24 cellular contexts compared by ENCODE assay signal in the genomic region with DNA sequence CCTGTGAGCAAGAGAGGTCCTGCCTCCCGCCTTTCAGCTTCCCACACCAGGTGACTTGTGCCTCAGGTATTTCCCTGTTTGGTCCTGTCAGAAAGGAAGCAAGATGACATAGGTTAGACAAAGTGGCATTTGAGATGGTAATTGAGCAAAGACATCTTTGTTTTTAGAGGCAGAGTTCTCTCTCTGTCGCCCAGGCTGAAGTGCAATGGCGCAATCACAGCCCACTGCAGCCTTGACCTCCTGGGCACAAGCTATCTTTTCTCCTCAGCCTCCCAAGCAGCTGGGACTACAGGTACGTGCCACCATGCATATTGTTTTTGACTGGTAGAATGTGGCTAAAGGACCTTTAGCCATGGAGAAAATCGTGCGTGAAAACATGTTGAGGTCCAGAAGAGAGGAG.
DNase-seq lines count a peak whose midpoint lies in the region; ATAC-seq, FAIRE-seq and TF ChIP-seq lines count a peak whose summit lies in the region.
"Had no signal": no experiment of that assay in that cellular context is flagged by ENCODE, and none has a peak within 500 bp of the region (broad histone marks: within the 10 kb centered on the region; RNA-seq: fewer than 3 reads in every experiment).

No MANE protein-coding gene starts in this region.

- H4K8ac ChIP-seq in neuronal stem cell (ENCODE audit: low read depth, low read length) = no peak overlapping the region

- no peaks in the 10 kb centered on the region for H3K9me1 ChIP-seq in K562 (ENCODE audit: control insufficient read depth, insufficient read depth, low read length)

- H3K79me1 ChIP-seq in neuronal stem cell (ENCODE audit: low read depth, low read length) = no peaks in the 10 kb centered on the region

- H3K79me2 ChIP-seq in HepG2 (ENCODE audit: insufficient read depth, low read length) = no peaks in the 10 kb centered on the region
- no peaks in the 10 kb centered on the region for H3K79me2 ChIP-seq in K562 (ENCODE audit: control insufficient read depth, insufficient read depth, low read length)

- H3K4me1 ChIP-seq in HepG2 (ENCODE audit: insufficient read depth, low read length) = no peaks in the 10 kb centered on the region
- H3K4me1 ChIP-seq in right lobe of liver = no peaks in the 10 kb centered on the region
- no peaks in the 10 kb centered on the region; a peak in 3 of 5 replicates for H3K4me1 ChIP-seq in K562 (replicated peaks in 1 of 2; ENCODE audit: control insufficient read depth in 2 of 2, insufficient read depth in 2 of 2, low read length in 2 of 2)
- no peaks in the 10 kb centered on the region for H3K4me1 ChIP-seq in neuronal stem cell (ENCODE audit: control insufficient read depth in 2 of 2, insufficient read depth in 1 of 2, low read depth in 1 of 2, low read length in 2 of 2)
- H3K4me1 ChIP-seq: A549, BE2C, HAP-1 had no signal

- TF ChIP-seq CTCF in HepG2 (CRISPR knock-in tag; IDR thresholded peaks at IDR 0.05) (no peak), right lobe of liver (IDR thresholded peaks at IDR 0.05) (no peak), HL-60 (IDR thresholded peaks at IDR 0.05; ENCODE audit: insufficient read depth, low read length) (no peak), K562 (IDR thresholded peaks at IDR 0.05 in 2 of 3, conservative IDR thresholded peaks at IDR 0.05 in 1 of 3; ENCODE audit: insufficient read depth in 2 of 3, low read depth in 1 of 3, low read length in 3 of 3) (no peak)

- H3K23ac ChIP-seq in neuronal stem cell (ENCODE audit: low read depth, low read length, poor library complexity) = no peak overlapping the region

- H3K27me3 ChIP-seq in HepG2 (ENCODE audit: control insufficient read depth in 1 of 2, insufficient read depth in 2 of 2, low read length in 2 of 2) = no peaks in the 10 kb centered on the region; a peak in 1 of 5 replicates
- H3K27me3 ChIP-seq in right lobe of liver = no peaks in the 10 kb centered on the region
- H3K27me3 ChIP-seq in HL-60 (ENCODE audit: insufficient read depth, poor library complexity, severe bottlenecking) = no peaks in the 10 kb centered on the region
- no peaks in the 10 kb centered on the region for H3K27me3 ChIP-seq in K562 (ENCODE audit: control insufficient read depth in 2 of 2, insufficient read depth in 2 of 2, low read length in 2 of 2)
- no peaks in the 10 kb centered on the region for H3K27me3 ChIP-seq in neuronal stem cell (ENCODE audit: control insufficient read depth in 3 of 3, insufficient read depth in 3 of 3, low read depth in 1 of 3, low read length in 3 of 3)
- H3K27me3 ChIP-seq: BE2C; BLaER1 treated with 17β-estradiol and CSF1 and Interleukin-3, amounts not matched to agents 10 nM and 100 nM had no signal

- no peak for FAIRE-seq in HepG2 (lab: Jason Lieb, UNC)
- FAIRE-seq in K562 (lab: Jason Lieb, UNC) = no peak
- FAIRE-seq: A549, D721Med, GM12891, GM18507, H54 had no signal

- no peaks in the 10 kb centered on the region for H4K20me1 ChIP-seq in HepG2 (ENCODE audit: insufficient read depth, low read length)
- no peaks in the 10 kb centered on the region for H4K20me1 ChIP-seq in K562 (replicated peaks; ENCODE audit: control insufficient read depth, insufficient read depth, low read length)
- H4K20me1 ChIP-seq: BLaER1 treated with 17β-estradiol and CSF1 and Interleukin-3, amounts not matched to agents 10 nM and 100 nM had no signal

- H2AFZ ChIP-seq in HepG2 (ENCODE audit: low read length) (no peak overlapping the region), K562 (ENCODE audit: low read depth, low read length) (0 out of 2 replicates have a peak overlapping the region, but pooled peaks have one; percentile 31), neuronal stem cell (ENCODE audit: low read length) (no peak overlapping the region)
- H2AFZ ChIP-seq: GM23248 had no signal

- H2BK120ac ChIP-seq in neuronal stem cell (ENCODE audit: low read depth, low read length) = no peak overlapping the region

- no peak overlapping the region for H3K4me2 ChIP-seq in HepG2 (ENCODE audit: low read depth, low read length)
- peak overlapping the region; percentile 50 for H3K4me2 ChIP-seq in K562 (ENCODE audit: insufficient read depth, low read length)
- H3K4me2 ChIP-seq in neuronal stem cell (ENCODE audit: insufficient read depth, low read length, poor library complexity, severe bottlenecking) = no peak overlapping the region
- H3K4me2 ChIP-seq: A549 had no signal

- POLR2A ChIA-PET in HepG2 (lab: Yijun Ruan, JAX) (no interaction called here), K562 (lab: Yijun Ruan, JAX) (no interaction called here)

- TF ChIP-seq POLR2A in HepG2 (IDR thresholded peaks at IDR 0.05; ENCODE audit: insufficient read depth in 1 of 2, low read depth in 2 of 2, low read length in 2 of 2) (no peak), right lobe of liver (IDR thresholded peaks at IDR 0.05) (no peak), K562 (conservative IDR thresholded peaks at IDR 0.05) (no peak)

- TF ChIP-seq EP300 in HepG2 (IDR thresholded peaks at IDR 0.05; ENCODE audit: low read depth in 2 of 2, low read length in 2 of 2) (no peak), HepG2 (CRISPR knock-in tag; IDR thresholded peaks at IDR 0.05; ENCODE audit: borderline replicate concordance) (no peak), K562 (IDR thresholded peaks at IDR 0.05; ENCODE audit: low read length) (no peak)

- H3K9ac ChIP-seq in HepG2 (ENCODE audit: insufficient read depth, low read depth, low read length) (no peak overlapping the region), K562 (ENCODE audit: insufficient read depth in 1 of 2, low read depth in 2 of 2, low read length in 2 of 2) (no peak overlapping the region), neuronal stem cell (ENCODE audit: low read depth, low read length, poor library complexity) (peak overlapping the region; percentile 25)
- H3K9ac ChIP-seq: GM23248 had no signal

- no peak overlapping the region for H3K4ac ChIP-seq in neuronal stem cell (ENCODE audit: low read length)

- no peak overlapping the region for H2BK15ac ChIP-seq in neuronal stem cell (ENCODE audit: low read length)

- H3K18ac ChIP-seq in neuronal stem cell (ENCODE audit: low read length) = no peak overlapping the region

- TF ChIP-seq RAD21 in HepG2 (CRISPR knock-in tag; IDR thresholded peaks at IDR 0.05) = no peak
- TF ChIP-seq RAD21 in K562 (CRISPR knock-in tag; conservative IDR thresholded peaks at IDR 0.05 in 1 of 2, IDR thresholded peaks at IDR 0.05 in 1 of 2) = no peak

- in situ Hi-C loops in HepG2 (cut with HindIII; ENCODE audit: extremely low pct_ligation_motif_present, low pct_unique_long_range_greater_than_20kb) (no loop called here), K562 (cut with MboI) (no loop called here)

- BruUV-seq in HepG2 (replicated peaks; lab: Mats Ljungman, UMichigan) (no TSS peak), K562 (replicated peaks; lab: Mats Ljungman, UMichigan) (no TSS peak)

- ATAC-seq in HepG2 (no peak), right lobe of liver (no peak), K562 (no peak), GM19463 (IDR thresholded peaks at IDR 0.05; ENCODE audit: unreplicated experiment) (no peak)
- ATAC-seq: A549 had no signal

- no peak overlapping the region for H2BK12ac ChIP-seq in neuronal stem cell (ENCODE audit: low read length)

- H3K27ac ChIP-seq in HepG2 (ENCODE audit: extremely low read length, insufficient read depth, low read length) = no peak overlapping the region
- H3K27ac ChIP-seq in right lobe of liver = no peak overlapping the region
- H3K27ac ChIP-seq in HL-60 (replicated peaks) = 0 out of 2 replicates have a peak overlapping the region, but pooled peaks have one; percentile 24
- H3K27ac ChIP-seq in K562 (ENCODE audit: extremely low read depth, low read depth, low read length) = no peak overlapping the region
- H3K27ac ChIP-seq in neuronal stem cell (replicated peaks; ENCODE audit: low read length) = no peak overlapping the region
- H3K27ac ChIP-seq: A549, GM23248 had no signal

- CTCF ChIA-PET in HepG2 (lab: Yijun Ruan, JAX; ENCODE audit: low intra/inter-chr PET ratio, low total read pairs) = no interaction called here
- CTCF ChIA-PET in K562 (lab: Yijun Ruan, JAX; ENCODE audit: low intra/inter-chr PET ratio) = no interaction called here

- no peak overlapping the region for H3K14ac ChIP-seq in neuronal stem cell (ENCODE audit: low read length)

- H3K9me3 ChIP-seq in HepG2 (ENCODE audit: low read length) = no peaks in the 10 kb centered on the region
- H3K9me3 ChIP-seq in right lobe of liver = no peaks in the 10 kb centered on the region
- H3K9me3 ChIP-seq in K562 (replicated peaks; ENCODE audit: control insufficient read depth, insufficient read depth, low read depth, low read length) = no peaks in the 10 kb centered on the region
- peaks cover 0 to 3% of the 10 kb centered on the region in 2 donors for H3K9me3 ChIP-seq in neuronal stem cell (replicated peaks in 1 of 2; ENCODE audit: control insufficient read depth in 2 of 2, insufficient read depth in 1 of 2, low read depth in 1 of 2, low read length in 2 of 2)
- H3K9me3 ChIP-seq: A549, BE2C, Caco-2, HAP-1 had no signal

- no peak overlapping the region for H4K91ac ChIP-seq in neuronal stem cell (ENCODE audit: low read depth, low read length, poor library complexity)

- 23% methylated on average over 6 of the region's 6 CpGs for WGBS in HepG2 (ENCODE audit: low lambda C conversion rate)
- 47% methylated on average over 5 of the region's 6 CpGs for WGBS in right lobe of liver (ENCODE audit: insufficient coverage, low coverage, low lambda C conversion rate, missing lambda C conversion rate)
- 5% methylated on average over 5 of the region's 6 CpGs for WGBS in K562 (ENCODE audit: insufficient coverage, low coverage, missing lambda C conversion rate)
- no CpG with 5 or more reads among the region's 6 CpGs for WGBS in neuronal stem cell (ENCODE audit: extremely low coverage in 2 of 2, insufficient read length in 2 of 2, insufficient replicate concordance in 1 of 2), 2 donors

- H3K36me3 ChIP-seq in HepG2 (replicated peaks in 1 of 2; ENCODE audit: control insufficient read depth in 1 of 2, insufficient read depth in 2 of 2, low read length in 2 of 2) = no peaks in the 10 kb centered on the region
- no peaks in the 10 kb centered on the region for H3K36me3 ChIP-seq in right lobe of liver
- H3K36me3 ChIP-seq in K562 (ENCODE audit: control insufficient read depth, insufficient read depth, low read length) = no peaks in the 10 kb centered on the region
- no peaks in the 10 kb centered on the region for H3K36me3 ChIP-seq in neuronal stem cell (replicated peaks in 1 of 2; ENCODE audit: control insufficient read depth in 2 of 2, insufficient read depth in 2 of 2, low read length in 2 of 2)
- H3K36me3 ChIP-seq: BE2C; BLaER1 treated with 17β-estradiol and CSF1 and Interleukin-3, amounts not matched to agents 10 nM and 100 nM; HAP-1 had no signal

- H2AK5ac ChIP-seq in neuronal stem cell (ENCODE audit: low read depth, low read length) = no peak overlapping the region

- H3K4me3 ChIP-seq in HepG2 (replicated peaks in 1 of 3; ENCODE audit: insufficient read depth in 1 of 3, low read depth in 2 of 3, low read length in 3 of 3) (no peak overlapping the region), right lobe of liver (no peak overlapping the region), HL-60 (replicated peaks; ENCODE audit: insufficient read depth, low read length) (no peak overlapping the region), K562 (no peak overlapping the region), neuronal stem cell (ENCODE audit: low read length in 2 of 2) (no peak overlapping the region)
- H3K4me3 ChIP-seq: A549; BLaER1 treated with 17β-estradiol and CSF1 and Interleukin-3, amounts not matched to agents 10 nM and 100 nM; GM23248; HAP-1 had no signal

- intact Hi-C loops in HepG2 (cut with micrococcal nuclease; ENCODE audit: unreplicated experiment) (no loop called here), right lobe of liver (cut with DNase I) (no loop called here), K562 (cut with micrococcal nuclease) (no loop called here)

- no peak for DNase-seq in HepG2 (ENCODE audit: low spot score)
- DNase-seq in right lobe of liver = no peak
- DNase-seq in HL-60 (ENCODE audit: low read depth in 1 of 2, low spot score in 1 of 2) = no peak
- DNase-seq in K562 (ENCODE audit: extremely low read depth in 1 of 4, low spot score in 3 of 4) = no peak
- DNase-seq in neuronal stem cell (ENCODE audit: low spot score) = no peak
- DNase-seq in NCI-H226 = no peak
- no peak for DNase-seq in NCI-H526 treated with DMSO at 0.1 percent for 48 hours (lab: John Stamatoyannopoulos, UW)
- DNase-seq: 8988T; ACHN; BE2C; Caco-2; CD4-positive, alpha-beta memory T cell; DMS 273 treated with DMSO at 0.1 percent for 48 hours; DMS79; GM23248; HFFc6 had no signal

- no peak overlapping the region for H2BK5ac ChIP-seq in neuronal stem cell (ENCODE audit: low read length)

Comparison
In these comparisons a context has a peak if more than half of its experiments do, and no peak if none do; other contexts are left out.
1. Of the 241 proteins assayed by ChIP-seq in both HepG2 and K562: peak only in HepG2: CEBPG; only in K562: none; in both: CEBPB; in neither: 239.